ENCODE assay signal across 20 cellular contexts in genomic region chr14:103705524-103706284, GRCh38. TPM values are rescaled to one million over a fixed set of nuclear protein-coding genes. Genes with fewer than 3 reads are reported as not detected.
DNase-seq lines count a peak whose midpoint lies in the region; ATAC-seq, FAIRE-seq and TF ChIP-seq lines count a peak whose summit lies in the region.
"Had no signal": no experiment of that assay in that cellular context is flagged by ENCODE, and none has a peak within 500 bp of the region (broad histone marks: within the 10 kb centered on the region; RNA-seq: fewer than 3 reads in every experiment).

No MANE protein-coding gene starts in this region.

- peaks cover 26 to 35% of the 10 kb centered on the region in 2 donors for H3K4me1 Mint-ChIP-seq in stimulated activated naive B cell treated with anti-CD40 and anti-IgM and Interleukin-4, amounts not matched to agents 10 μg/mL and 1 μg/mL and 100 μg/mL, for 72 hours
- peaks cover 5% of the 10 kb centered on the region in 2 donors for H3K4me1 Mint-ChIP-seq in effector memory CD8-positive, alpha-beta T cell (ENCODE audit: low read depth in 2 of 2)

- peak; percentile 49 for ATAC-seq in left lung
- ATAC-seq in stimulated activated naive B cell treated with anti-CD40 and anti-IgM and Interleukin-4, amounts not matched to agents 10 μg/mL and 1 μg/mL and 100 μg/mL, for 72 hours (replicated peaks), result no peak
- no peak for ATAC-seq in effector memory CD8-positive, alpha-beta T cell (replicated peaks)

- in situ Hi-C loops in GM18951 (cut with MboI; ENCODE audit: low sequenced_read_pairs, unreplicated experiment), result no loop called here

- no peak for FAIRE-seq in frontal cortex (lab: Jason Lieb, UNC)

- intact Hi-C loops in left lung (cut with DNase I), result no loop called here

- no peak for TF ChIP-seq CTCF in left lung (IDR thresholded peaks at IDR 0.05)

- H3K9me3 ChIP-seq in left lung, result no peaks in the 10 kb centered on the region
- H3K9me3 ChIP-seq: tibial nerve had no signal

- no peak for DNase-seq in caudate nucleus (lab: John Stamatoyannopoulos, UW)
- DNase-seq in left lung, result peak in 1 of 2 donors; percentile 68
- no peak for DNase-seq in stimulated activated naive B cell treated with anti-CD40 and anti-IgM and Interleukin-4, amounts not matched to agents 10 μg/mL and 1 μg/mL and 100 μg/mL, for 72 hours
- DNase-seq in HCEC 1CT, result no peak
- no peak for DNase-seq in effector memory CD8-positive, alpha-beta T cell
- DNase-seq in DMS153 (lab: John Stamatoyannopoulos, UW), result no peak
- DNase-seq in frontal cortex (ENCODE audit: low spot score in 2 of 2), result no peak
- DNase-seq: activated CD4-positive, alpha-beta T cell treated with anti-CD3 and anti-CD28 coated beads for 1 hour; CD4-positive, alpha-beta T cell; cerebellar nuclear complex; DMS53; naive B cell; NCI-H1694; NCI-H2227 treated with DMSO at 0.1 percent for 48 hours; NK-92 treated with Interleukin-12 subunit alpha and Interleukin-12 subunit beta, amount 100 ng/mL, for 24 hours had no signal

- H3K36me3 ChIP-seq in left lung, result peaks cover 0 to 84% of the 10 kb centered on the region in 2 donors

- no peaks in the 10 kb centered on the region for H3K27me3 ChIP-seq in left lung
- H3K27me3 ChIP-seq: tibial nerve had no signal

- peak; percentile 12 for TF ChIP-seq POLR2A in GM18951 (IDR thresholded peaks at IDR 0.05; ENCODE audit: extremely low read depth, insufficient read depth, insufficient read length)

- peak overlapping the region; percentile 9 for H3K27ac ChIP-seq in caudate nucleus (ENCODE audit: low read depth, low read length)
- peak overlapping the region; percentile 48 to 51 for H3K27ac ChIP-seq in left lung
- H3K27ac ChIP-seq: parathyroid adenoma had no signal

- H3K4me3 ChIP-seq in left lung, result no peak overlapping the region
- H3K4me3 ChIP-seq: tibial nerve had no signal

- H3K27me3 Mint-ChIP-seq in stimulated activated naive B cell treated with anti-CD40 and anti-IgM and Interleukin-4, amounts not matched to agents 10 μg/mL and 1 μg/mL and 100 μg/mL, for 72 hours, result no peaks in the 10 kb centered on the region
- no peaks in the 10 kb centered on the region for H3K27me3 Mint-ChIP-seq in effector memory CD8-positive, alpha-beta T cell
- H3K27me3 Mint-ChIP-seq: CD4-positive, alpha-beta T cell; IgD-negative memory B cell; memory B cell; naive B cell had no signal

- peaks cover 46 to 47% of the 10 kb centered on the region in 2 donors for H3K36me3 Mint-ChIP-seq in stimulated activated naive B cell treated with anti-CD40 and anti-IgM and Interleukin-4, amounts not matched to agents 10 μg/mL and 1 μg/mL and 100 μg/mL, for 72 hours
- H3K36me3 Mint-ChIP-seq in effector memory CD8-positive, alpha-beta T cell (ENCODE audit: insufficient read depth), result peaks cover 14% of the 10 kb centered on the region
- H3K36me3 Mint-ChIP-seq: naive B cell had no signal

- no peak overlapping the region for H3K4me3 Mint-ChIP-seq in stimulated activated naive B cell treated with anti-CD40 and anti-IgM and Interleukin-4, amounts not matched to agents 10 μg/mL and 1 μg/mL and 100 μg/mL, for 72 hours
- H3K4me3 Mint-ChIP-seq in effector memory CD8-positive, alpha-beta T cell, result no peak overlapping the region
- H3K4me3 Mint-ChIP-seq: CD4-positive, alpha-beta T cell; IgD-negative memory B cell; memory B cell had no signal

- peak overlapping the region; percentile 47 for H3K27ac Mint-ChIP-seq in stimulated activated naive B cell treated with anti-CD40 and anti-IgM and Interleukin-4, amounts not matched to agents 10 μg/mL and 1 μg/mL and 100 μg/mL, for 72 hours
- peak overlapping the region in 1 of 2 donors; percentile 44 for H3K27ac Mint-ChIP-seq in effector memory CD8-positive, alpha-beta T cell
- H3K27ac Mint-ChIP-seq: CD4-positive, alpha-beta T cell; memory B cell had no signal

- H3K4me1 ChIP-seq in left lung, result peaks cover 7 to 33% of the 10 kb centered on the region in 2 donors
- H3K4me1 ChIP-seq: parathyroid adenoma had no signal

- H3K9me3 Mint-ChIP-seq in stimulated activated naive B cell treated with anti-CD40 and anti-IgM and Interleukin-4, amounts not matched to agents 10 μg/mL and 1 μg/mL and 100 μg/mL, for 72 hours, result no peaks in the 10 kb centered on the region
- H3K9me3 Mint-ChIP-seq in effector memory CD8-positive, alpha-beta T cell, result no peaks in the 10 kb centered on the region
- H3K9me3 Mint-ChIP-seq: CD4-positive, alpha-beta T cell; IgD-negative memory B cell; memory B cell; naive B cell had no signal

RNA-seq across cellular contexts. Expression of gene XRCC3, which starts 9.5 kb away (rescaled TPM):
- total RNA-seq in left lung (10 to 100 TPM in 1 of 2 donors, 1 to 10 TPM in 1; 9.2 to 10.7 TPM), frontal cortex (9.8 TPM)

RNA-seq across cellular contexts. Expression of gene ZFYVE21, which starts 9.9 kb away (rescaled TPM):
- total RNA-seq in left lung (10 to 100 TPM; 42.8 to 57.4 TPM), frontal cortex (40.4 TPM)
